In genomic region chr3:11476814-11477213, GRCh38 we compare ENCODE assay signal across 12 cellular contexts.
DNase-seq lines count a peak whose midpoint lies in the region; ATAC-seq and TF ChIP-seq lines count a peak whose summit lies in the region.
"Had no signal": no experiment of that assay in that cellular context is flagged by ENCODE, and none has a peak within 500 bp of the region (broad histone marks: within the 10 kb centered on the region; RNA-seq: fewer than 3 reads in every experiment).

No MANE protein-coding gene starts in this region.

- H3K9me3 Mint-ChIP-seq in CD4-positive, alpha-beta T cell, result no peaks in the 10 kb centered on the region

- no peak overlapping the region for H3K4me3 Mint-ChIP-seq in CD4-positive, alpha-beta T cell

- ATAC-seq in left ventricle myocardium superior (no peak), left colon (peak; percentile 56), HG02571 (IDR thresholded peaks at IDR 0.05; ENCODE audit: unreplicated experiment) (no peak), HG02885 (IDR thresholded peaks at IDR 0.05; ENCODE audit: poor library complexity, unreplicated experiment) (no peak)
- ATAC-seq in CD4-positive, alpha-beta T cell (ENCODE audit: poor library complexity), result no peak

- peak overlapping the region; percentile 50 for H3K27ac ChIP-seq in left ventricle myocardium inferior (replicated peaks)
- H3K27ac ChIP-seq in SJSA1, result peak overlapping the region; percentile 78
- H3K27ac ChIP-seq in CD4-positive, alpha-beta T cell (ENCODE audit: low read depth, low read length), result no peak overlapping the region

- H3K4me3 ChIP-seq in left ventricle myocardium inferior (no peak overlapping the region), SJSA1 (no peak overlapping the region)

- H3K27ac Mint-ChIP-seq in CD4-positive, alpha-beta T cell, result no peak overlapping the region

- TF ChIP-seq CTCF in left ventricle myocardium inferior (IDR thresholded peaks at IDR 0.05; ENCODE audit: borderline replicate concordance), result no peak
- no peak for TF ChIP-seq CTCF in CD4-positive, alpha-beta T cell (IDR thresholded peaks at IDR 0.05)

- peaks cover 41% of the 10 kb centered on the region for H3K4me1 ChIP-seq in left ventricle myocardium inferior
- peaks cover 30% of the 10 kb centered on the region for H3K4me1 ChIP-seq in SJSA1 (replicated peaks)

- H3K9me3 ChIP-seq in left ventricle myocardium inferior (replicated peaks), result no peaks in the 10 kb centered on the region
- no peaks in the 10 kb centered on the region for H3K9me3 ChIP-seq in SJSA1 (replicated peaks)
- no peaks in the 10 kb centered on the region for H3K9me3 ChIP-seq in CD4-positive, alpha-beta T cell (ENCODE audit: control insufficient read depth, low read length)

- no peak for DNase-seq in left ventricle myocardium inferior
- no peak for DNase-seq in left ventricle myocardium superior
- DNase-seq in SJSA1 (ENCODE audit: low read depth in 1 of 2, low spot score in 2 of 2), result no peak
- peak in 1 of 2 donors; percentile 20 for DNase-seq in left colon
- no peak for DNase-seq in mucosa of gallbladder (ENCODE audit: low spot score)
- no peak for DNase-seq in CD4-positive, alpha-beta T cell
- DNase-seq: NCI-H2171 treated with DMSO at 0.1 percent for 48 hours; occipital lobe; stimulated activated CD4-positive, alpha-beta T cell treated with anti-CD3 and anti-CD28 coated beads, Interleukin-1b, Interleukin-23, amount 100 ng/mL, for 48 hours; stimulated activated naive CD4-positive, alpha-beta T cell treated with Interleukin-2 at 50 U/mL for 16 hours had no signal

- CTCF ChIA-PET in CD4-positive, alpha-beta T cell (lab: Charles Lee), result no interaction called here

- H3K36me3 ChIP-seq in left ventricle myocardium inferior, result no peaks in the 10 kb centered on the region
- H3K36me3 ChIP-seq in SJSA1, result no peaks in the 10 kb centered on the region

- POLR2A ChIA-PET in CD4-positive, alpha-beta T cell (lab: Charles Lee), result no interaction called here

- H3K27me3 ChIP-seq in left ventricle myocardium inferior (ENCODE audit: low read depth), result no peaks in the 10 kb centered on the region
- H3K27me3 ChIP-seq in SJSA1 (replicated peaks), result no peaks in the 10 kb centered on the region
- H3K27me3 ChIP-seq in CD4-positive, alpha-beta T cell (ENCODE audit: control insufficient read depth, insufficient read depth, low read length), result no peaks in the 10 kb centered on the region

- intact Hi-C loops in left ventricle myocardium inferior (cut with micrococcal nuclease) (no loop called here), left ventricle myocardium superior (cut with micrococcal nuclease) (no loop called here), left colon (cut with DNase I, micrococcal nuclease) (no loop called here)
- intact Hi-C loops in CD4-positive, alpha-beta T cell (cut with DNase I, micrococcal nuclease), result no loop called here

- H3K4me1 Mint-ChIP-seq in CD4-positive, alpha-beta T cell (ENCODE audit: low read depth), result no peaks in the 10 kb centered on the region

- H3K27me3 Mint-ChIP-seq in CD4-positive, alpha-beta T cell, result no peaks in the 10 kb centered on the region

- H3K36me3 Mint-ChIP-seq in CD4-positive, alpha-beta T cell (ENCODE audit: low read depth), result peaks cover 13% of the 10 kb centered on the region
